ENCODE assay signal across 1 cellular context in the genomic region with DNA sequence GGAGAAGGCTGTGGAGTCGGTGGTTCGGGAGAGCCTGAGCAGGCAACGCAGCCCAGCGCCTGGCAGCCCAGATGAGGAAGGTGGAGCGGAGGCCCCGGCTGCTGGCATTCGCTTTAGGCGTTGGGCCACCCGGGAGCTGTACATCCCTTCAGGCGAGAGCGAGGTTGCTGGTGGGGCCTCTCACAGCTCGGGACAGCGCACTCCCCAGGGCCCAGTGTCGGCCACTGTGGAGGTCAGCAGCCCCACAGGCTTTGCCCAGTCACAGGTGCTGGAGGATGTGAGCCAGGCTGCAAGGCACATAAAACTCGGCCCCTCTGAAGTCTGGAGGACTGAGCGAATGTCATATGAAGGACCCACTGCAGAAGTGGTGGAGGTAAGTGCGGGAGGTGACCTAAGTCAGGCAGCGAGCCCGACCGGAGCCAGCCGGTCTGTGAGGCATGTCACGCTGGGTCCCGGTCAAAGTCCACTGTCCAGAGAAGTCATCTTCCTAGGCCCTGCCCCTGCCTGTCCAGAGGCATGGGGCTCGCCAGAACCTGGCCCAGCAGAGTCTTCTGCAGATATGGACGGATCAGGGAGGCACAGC.
TF ChIP-seq lines count a peak whose summit lies in the region.

No MANE protein-coding gene starts in this region.

TF ChIP-seq in HepG2, 621 proteins besides CTCF, POLR2A, EP300 and RAD21 (continued from another document and continues in another):
- TF ChIP-seq, protein P1, sequence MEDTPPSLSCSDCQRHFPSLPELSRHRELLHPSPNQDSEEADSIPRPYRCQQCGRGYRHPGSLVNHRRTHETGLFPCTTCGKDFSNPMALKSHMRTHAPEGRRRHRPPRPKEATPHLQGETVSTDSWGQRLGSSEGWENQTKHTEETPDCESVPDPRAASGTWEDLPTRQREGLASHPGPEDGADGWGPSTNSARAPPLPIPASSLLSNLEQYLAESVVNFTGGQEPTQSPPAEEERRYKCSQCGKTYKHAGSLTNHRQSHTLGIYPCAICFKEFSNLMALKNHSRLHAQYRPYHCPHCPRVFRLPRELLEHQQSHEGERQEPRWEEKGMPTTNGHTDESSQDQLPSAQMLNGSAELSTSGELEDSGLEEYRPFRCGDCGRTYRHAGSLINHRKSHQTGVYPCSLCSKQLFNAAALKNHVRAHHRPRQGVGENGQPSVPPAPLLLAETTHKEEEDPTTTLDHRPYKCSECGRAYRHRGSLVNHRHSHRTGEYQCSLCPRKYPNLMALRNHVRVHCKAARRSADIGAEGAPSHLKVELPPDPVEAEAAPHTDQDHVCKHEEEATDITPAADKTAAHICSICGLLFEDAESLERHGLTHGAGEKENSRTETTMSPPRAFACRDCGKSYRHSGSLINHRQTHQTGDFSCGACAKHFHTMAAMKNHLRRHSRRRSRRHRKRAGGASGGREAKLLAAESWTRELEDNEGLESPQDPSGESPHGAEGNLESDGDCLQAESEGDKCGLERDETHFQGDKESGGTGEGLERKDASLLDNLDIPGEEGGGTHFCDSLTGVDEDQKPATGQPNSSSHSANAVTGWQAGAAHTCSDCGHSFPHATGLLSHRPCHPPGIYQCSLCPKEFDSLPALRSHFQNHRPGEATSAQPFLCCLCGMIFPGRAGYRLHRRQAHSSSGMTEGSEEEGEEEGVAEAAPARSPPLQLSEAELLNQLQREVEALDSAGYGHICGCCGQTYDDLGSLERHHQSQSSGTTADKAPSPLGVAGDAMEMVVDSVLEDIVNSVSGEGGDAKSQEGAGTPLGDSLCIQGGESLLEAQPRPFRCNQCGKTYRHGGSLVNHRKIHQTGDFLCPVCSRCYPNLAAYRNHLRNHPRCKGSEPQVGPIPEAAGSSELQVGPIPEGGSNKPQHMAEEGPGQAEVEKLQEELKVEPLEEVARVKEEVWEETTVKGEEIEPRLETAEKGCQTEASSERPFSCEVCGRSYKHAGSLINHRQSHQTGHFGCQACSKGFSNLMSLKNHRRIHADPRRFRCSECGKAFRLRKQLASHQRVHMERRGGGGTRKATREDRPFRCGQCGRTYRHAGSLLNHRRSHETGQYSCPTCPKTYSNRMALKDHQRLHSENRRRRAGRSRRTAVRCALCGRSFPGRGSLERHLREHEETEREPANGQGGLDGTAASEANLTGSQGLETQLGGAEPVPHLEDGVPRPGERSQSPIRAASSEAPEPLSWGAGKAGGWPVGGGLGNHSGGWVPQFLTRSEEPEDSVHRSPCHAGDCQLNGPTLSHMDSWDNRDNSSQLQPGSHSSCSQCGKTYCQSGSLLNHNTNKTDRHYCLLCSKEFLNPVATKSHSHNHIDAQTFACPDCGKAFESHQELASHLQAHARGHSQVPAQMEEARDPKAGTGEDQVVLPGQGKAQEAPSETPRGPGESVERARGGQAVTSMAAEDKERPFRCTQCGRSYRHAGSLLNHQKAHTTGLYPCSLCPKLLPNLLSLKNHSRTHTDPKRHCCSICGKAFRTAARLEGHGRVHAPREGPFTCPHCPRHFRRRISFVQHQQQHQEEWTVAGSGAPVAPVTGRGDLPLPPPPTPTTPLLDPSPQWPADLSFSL (CRISPR knock-in tag; IDR thresholded peaks at IDR 0.05), result no peak
- TF ChIP-seq HNF4A (CRISPR knock-in tag; IDR thresholded peaks at IDR 0.05) (peak; percentile 96), ZNF468 (CRISPR knock-in tag; IDR thresholded peaks at IDR 0.05) (no peak), MEF2D (CRISPR knock-in tag; IDR thresholded peaks at IDR 0.05) (no peak), MEIS2 (CRISPR knock-in tag; IDR thresholded peaks at IDR 0.05) (0 out of 2 replicates have a peak, but pooled peaks have one; percentile 58), ZNF484 (CRISPR knock-in tag; IDR thresholded peaks at IDR 0.05; ENCODE audit: borderline replicate concordance, low read depth) (no peak), SATB2 (CRISPR knock-in tag; IDR thresholded peaks at IDR 0.05) (no peak), ZBTB4 (CRISPR knock-in tag; IDR thresholded peaks at IDR 0.05; ENCODE audit: borderline replicate concordance) (peak; percentile 63; the same call in 1 of the 2 replicates), HMG20B (CRISPR knock-in tag; conservative IDR thresholded peaks at IDR 0.05) (0 out of 2 replicates have a peak, but pooled peaks have one; percentile 24), ZBTB20 (CRISPR knock-in tag; IDR thresholded peaks at IDR 0.05; ENCODE audit: borderline replicate concordance, low read depth) (peak; percentile 51; the same call in 1 of the 2 replicates), HBP1 (CRISPR knock-in tag; IDR thresholded peaks at IDR 0.05; ENCODE audit: low read depth) (no peak), ZNF777 (CRISPR knock-in tag; IDR thresholded peaks at IDR 0.05) (0 out of 2 replicates have a peak, but pooled peaks have one; percentile 18), ZIK1 (CRISPR knock-in tag; IDR thresholded peaks at IDR 0.05; ENCODE audit: borderline replicate concordance, low read depth) (no peak), NR2F2 (IDR thresholded peaks at IDR 0.05; ENCODE audit: borderline replicate concordance, low read depth) (no peak), RCOR2 (CRISPR knock-in tag; IDR thresholded peaks at IDR 0.05) (0 out of 2 replicates have a peak, but pooled peaks have one; percentile 42), ZNF775 (CRISPR knock-in tag; IDR thresholded peaks at IDR 0.05; ENCODE audit: borderline replicate concordance) (no peak), SSRP1 (CRISPR knock-in tag; IDR thresholded peaks at IDR 0.05) (no peak), NFE2L1 (CRISPR knock-in tag; IDR thresholded peaks at IDR 0.05; ENCODE audit: borderline replicate concordance) (no peak), ZNF614 (CRISPR knock-in tag; IDR thresholded peaks at IDR 0.05; ENCODE audit: borderline replicate concordance) (0 out of 2 replicates have a peak, but pooled peaks have one; percentile 19), JUNB (CRISPR knock-in tag; IDR thresholded peaks at IDR 0.05; ENCODE audit: borderline replicate concordance) (no peak), DPF2 (CRISPR knock-in tag; IDR thresholded peaks at IDR 0.05; ENCODE audit: borderline replicate concordance, low read depth) (no peak), ZNF883 (CRISPR knock-in tag; IDR thresholded peaks at IDR 0.05; ENCODE audit: not compliant biosample characterization) (no peak), ZZZ3 (CRISPR knock-in tag; IDR thresholded peaks at IDR 0.05; ENCODE audit: borderline replicate concordance) (no peak), ARNT2 (CRISPR knock-in tag; IDR thresholded peaks at IDR 0.05; ENCODE audit: low read depth) (no peak), KDM2A (CRISPR knock-in tag; IDR thresholded peaks at IDR 0.05; ENCODE audit: borderline replicate concordance, low read depth) (peak; percentile 59; the same call in 1 of the 2 replicates), GABPB1 (CRISPR knock-in tag; IDR thresholded peaks at IDR 0.05) (peak; percentile 25; the same call in 1 of the 2 replicates), ZNF569 (CRISPR knock-in tag; IDR thresholded peaks at IDR 0.05; ENCODE audit: borderline replicate concordance) (no peak), HDAC2 (CRISPR knock-in tag; IDR thresholded peaks at IDR 0.05) (peak; percentile 65; the same call in 1 of the 2 replicates), ZNF256 (CRISPR knock-in tag; conservative IDR thresholded peaks at IDR 0.05) (no peak), ZNF792 (CRISPR knock-in tag; IDR thresholded peaks at IDR 0.05) (0 out of 2 replicates have a peak, but pooled peaks have one; percentile 64), NCOA1 (CRISPR knock-in tag; IDR thresholded peaks at IDR 0.05) (no peak), ELK4 (CRISPR knock-in tag; IDR thresholded peaks at IDR 0.05; ENCODE audit: borderline replicate concordance) (no peak), ZNF350 (CRISPR knock-in tag; IDR thresholded peaks at IDR 0.05; ENCODE audit: borderline replicate concordance, low read depth) (peak; percentile 22; the same call in 1 of the 2 replicates)
- TF ChIP-seq, protein P2, sequence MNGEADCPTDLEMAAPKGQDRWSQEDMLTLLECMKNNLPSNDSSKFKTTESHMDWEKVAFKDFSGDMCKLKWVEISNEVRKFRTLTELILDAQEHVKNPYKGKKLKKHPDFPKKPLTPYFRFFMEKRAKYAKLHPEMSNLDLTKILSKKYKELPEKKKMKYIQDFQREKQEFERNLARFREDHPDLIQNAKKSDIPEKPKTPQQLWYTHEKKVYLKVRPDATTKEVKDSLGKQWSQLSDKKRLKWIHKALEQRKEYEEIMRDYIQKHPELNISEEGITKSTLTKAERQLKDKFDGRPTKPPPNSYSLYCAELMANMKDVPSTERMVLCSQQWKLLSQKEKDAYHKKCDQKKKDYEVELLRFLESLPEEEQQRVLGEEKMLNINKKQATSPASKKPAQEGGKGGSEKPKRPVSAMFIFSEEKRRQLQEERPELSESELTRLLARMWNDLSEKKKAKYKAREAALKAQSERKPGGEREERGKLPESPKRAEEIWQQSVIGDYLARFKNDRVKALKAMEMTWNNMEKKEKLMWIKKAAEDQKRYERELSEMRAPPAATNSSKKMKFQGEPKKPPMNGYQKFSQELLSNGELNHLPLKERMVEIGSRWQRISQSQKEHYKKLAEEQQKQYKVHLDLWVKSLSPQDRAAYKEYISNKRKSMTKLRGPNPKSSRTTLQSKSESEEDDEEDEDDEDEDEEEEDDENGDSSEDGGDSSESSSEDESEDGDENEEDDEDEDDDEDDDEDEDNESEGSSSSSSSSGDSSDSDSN (CRISPR knock-in tag; IDR thresholded peaks at IDR 0.05), result peak; percentile 59; the same call in 1 of the 2 replicates
- TF ChIP-seq, protein P3, sequence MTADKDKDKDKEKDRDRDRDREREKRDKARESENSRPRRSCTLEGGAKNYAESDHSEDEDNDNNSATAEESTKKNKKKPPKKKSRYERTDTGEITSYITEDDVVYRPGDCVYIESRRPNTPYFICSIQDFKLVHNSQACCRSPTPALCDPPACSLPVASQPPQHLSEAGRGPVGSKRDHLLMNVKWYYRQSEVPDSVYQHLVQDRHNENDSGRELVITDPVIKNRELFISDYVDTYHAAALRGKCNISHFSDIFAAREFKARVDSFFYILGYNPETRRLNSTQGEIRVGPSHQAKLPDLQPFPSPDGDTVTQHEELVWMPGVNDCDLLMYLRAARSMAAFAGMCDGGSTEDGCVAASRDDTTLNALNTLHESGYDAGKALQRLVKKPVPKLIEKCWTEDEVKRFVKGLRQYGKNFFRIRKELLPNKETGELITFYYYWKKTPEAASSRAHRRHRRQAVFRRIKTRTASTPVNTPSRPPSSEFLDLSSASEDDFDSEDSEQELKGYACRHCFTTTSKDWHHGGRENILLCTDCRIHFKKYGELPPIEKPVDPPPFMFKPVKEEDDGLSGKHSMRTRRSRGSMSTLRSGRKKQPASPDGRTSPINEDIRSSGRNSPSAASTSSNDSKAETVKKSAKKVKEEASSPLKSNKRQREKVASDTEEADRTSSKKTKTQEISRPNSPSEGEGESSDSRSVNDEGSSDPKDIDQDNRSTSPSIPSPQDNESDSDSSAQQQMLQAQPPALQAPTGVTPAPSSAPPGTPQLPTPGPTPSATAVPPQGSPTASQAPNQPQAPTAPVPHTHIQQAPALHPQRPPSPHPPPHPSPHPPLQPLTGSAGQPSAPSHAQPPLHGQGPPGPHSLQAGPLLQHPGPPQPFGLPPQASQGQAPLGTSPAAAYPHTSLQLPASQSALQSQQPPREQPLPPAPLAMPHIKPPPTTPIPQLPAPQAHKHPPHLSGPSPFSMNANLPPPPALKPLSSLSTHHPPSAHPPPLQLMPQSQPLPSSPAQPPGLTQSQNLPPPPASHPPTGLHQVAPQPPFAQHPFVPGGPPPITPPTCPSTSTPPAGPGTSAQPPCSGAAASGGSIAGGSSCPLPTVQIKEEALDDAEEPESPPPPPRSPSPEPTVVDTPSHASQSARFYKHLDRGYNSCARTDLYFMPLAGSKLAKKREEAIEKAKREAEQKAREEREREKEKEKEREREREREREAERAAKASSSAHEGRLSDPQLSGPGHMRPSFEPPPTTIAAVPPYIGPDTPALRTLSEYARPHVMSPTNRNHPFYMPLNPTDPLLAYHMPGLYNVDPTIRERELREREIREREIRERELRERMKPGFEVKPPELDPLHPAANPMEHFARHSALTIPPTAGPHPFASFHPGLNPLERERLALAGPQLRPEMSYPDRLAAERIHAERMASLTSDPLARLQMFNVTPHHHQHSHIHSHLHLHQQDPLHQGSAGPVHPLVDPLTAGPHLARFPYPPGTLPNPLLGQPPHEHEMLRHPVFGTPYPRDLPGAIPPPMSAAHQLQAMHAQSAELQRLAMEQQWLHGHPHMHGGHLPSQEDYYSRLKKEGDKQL (CRISPR knock-in tag; IDR thresholded peaks at IDR 0.05; ENCODE audit: low read depth), result no peak
- TF ChIP-seq, protein P4, sequence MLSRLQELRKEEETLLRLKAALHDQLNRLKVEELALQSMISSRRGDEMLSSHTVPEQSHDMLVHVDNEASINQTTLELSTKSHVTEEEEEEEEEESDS (CRISPR knock-in tag; IDR thresholded peaks at IDR 0.05; ENCODE audit: borderline replicate concordance), result no peak
